8 cellular contexts compared by ENCODE assay signal in genomic region chr3:172709776-172710708, GRCh38. TPM values are rescaled to one million over a fixed set of nuclear protein-coding genes. Genes with fewer than 3 reads are reported as not detected.
DNase-seq lines count a peak whose midpoint lies in the region; ATAC-seq and TF ChIP-seq lines count a peak whose summit lies in the region.

No MANE protein-coding gene starts in this region.

- H3K27ac ChIP-seq in vagina = peak overlapping the region; percentile 82

- no peaks in the 10 kb centered on the region for H3K27me3 Mint-ChIP-seq in naive B cell

- peaks cover 29% of the 10 kb centered on the region for H3K4me1 ChIP-seq in vagina

- TF ChIP-seq CTCF in vagina (IDR thresholded peaks at IDR 0.05) = no peak

- H3K4me3 ChIP-seq in MG63 (peak overlapping the region; percentile 77), vagina (peak overlapping the region; percentile 67 to 68)

- H3K36me3 ChIP-seq in MG63 (peaks cover 9% of the 10 kb centered on the region; the same call in 1 of the 2 replicates), vagina (no peaks in the 10 kb centered on the region)

- H3K9me3 ChIP-seq in MG63 (no peaks in the 10 kb centered on the region), vagina (no peaks in the 10 kb centered on the region)

- peaks cover 19 to 30% (median 26%) of the 10 kb centered on the region in 3 donors for H3K4me1 Mint-ChIP-seq in naive B cell

- H3K36me3 Mint-ChIP-seq in naive B cell = no peaks in the 10 kb centered on the region

- ATAC-seq in GM18909 (IDR thresholded peaks at IDR 0.05; ENCODE audit: poor library complexity, unreplicated experiment) (peak; percentile 2), naive B cell (ENCODE audit: low read depth in 2 of 2) (peak in 1 of 2 donors; percentile 11), HG02981 (IDR thresholded peaks at IDR 0.05; ENCODE audit: unreplicated experiment) (no peak)

- H3K27me3 ChIP-seq in MG63 = no peaks in the 10 kb centered on the region
- H3K27me3 ChIP-seq in vagina = no peaks in the 10 kb centered on the region

- DNase-seq in Ammon's horn (ENCODE audit: low spot score) (peak; percentile 59), MG63 (peak; percentile 29), fibroblast of gingiva (ENCODE audit: low read depth) (peak; percentile 37), naive B cell (no peak), vagina (ENCODE audit: extremely low spot score in 2 of 2) (peak in 1 of 2 donors; percentile 91)
- DNase-seq in activated CD8-positive, alpha-beta memory T cell treated with anti-CD3 and anti-CD28 coated beads, Interleukin-2, amount 50 U/mL, for 48 hours = peak; percentile 53

- no peaks in the 10 kb centered on the region for H3K9me3 Mint-ChIP-seq in naive B cell

- intact Hi-C loops in vagina (cut with DNase I) = no loop called here

- peak overlapping the region; percentile 77 to 88 (median 84) for H3K27ac Mint-ChIP-seq in naive B cell

- H3K4me3 Mint-ChIP-seq in naive B cell = peak overlapping the region; percentile 92 to 99 (median 98)

- TF ChIP-seq POLR2A in vagina (IDR thresholded peaks at IDR 0.05) = no peak

RNA-seq across cellular contexts. Expression of gene NCEH1, which starts 0.8 kb away (rescaled TPM):
- total RNA-seq in MG63 (2014; rRNA removed; shearing (Covaris generic); ENCODE audit: low replicate concordance) = 24.8 and 26.1 TPM in 2 replicates
- polyA plus RNA-seq in naive B cell (ENCODE audit: low read depth in 6 of 6) = 10 to 100 TPM in 1 of 6 donors, 1 to 10 TPM in 5; 2.2 to 10.1 (median 5.0) TPM
- 7.4 TPM for total RNA-seq in vagina

RNA-seq across cellular contexts. Expression of gene ECT2, which starts 40.5 kb away (rescaled TPM):
- total RNA-seq in MG63 (2014; rRNA removed; shearing (Covaris generic); ENCODE audit: low replicate concordance) = 49.2 and 84.5 TPM in 2 replicates
- 1 to 10 TPM; 1.2 to 8.5 (median 2.1) TPM for polyA plus RNA-seq in naive B cell (ENCODE audit: low read depth in 6 of 6)
- 6.4 TPM for total RNA-seq in vagina
